In genomic region chr20:37345339-37346231, GRCh38 we compare ENCODE assay signal across 8 cellular contexts. TPM values are rescaled to one million over a fixed set of nuclear protein-coding genes. Genes with fewer than 3 reads are reported as not detected.
A peak's percentile ranks its signal among the peaks of the same experiment; 100 is the strongest.
DNase-seq lines count a peak whose midpoint lies in the region; ATAC-seq and TF ChIP-seq lines count a peak whose summit lies in the region.

TSS of gene SRC (plus strand) at chr20:37346140. CDS start at chr20:37384154, 38,014 bp downstream.

- H3K9me3 Mint-ChIP-seq in activated CD8-positive, alpha-beta T cell treated with anti-CD3 and anti-CD28 coated beads for 36 hours: no peaks in the 10 kb centered on the region
- no peaks in the 10 kb centered on the region for H3K9me3 Mint-ChIP-seq in endodermal cell

- H3K4me3 ChIP-seq in BE2C (ENCODE audit: low read depth, low read length) (peak within 1 kb of the TSS; percentile 71), endodermal cell (ENCODE audit: low read length) (peak within 1 kb of the TSS; percentile 81), mesenchymal stem cell (ENCODE audit: insufficient read depth in 1 of 2, low read depth in 1 of 2, low read length in 2 of 2) (peak within 1 kb of the TSS; percentile 65 to 86)

- no peak within 1 kb of the TSS for H3K27ac ChIP-seq in endodermal cell (ENCODE audit: low read depth, low read length)
- peak within 1 kb of the TSS; percentile 68 for H3K27ac ChIP-seq in mesenchymal stem cell (ENCODE audit: low read length, poor library complexity, severe bottlenecking)

- peak within 1 kb of the TSS; percentile 56 for H4K8ac ChIP-seq in mesenchymal stem cell (ENCODE audit: low read length)

- no peak within 1 kb of the TSS for H2BK5ac ChIP-seq in mesenchymal stem cell (ENCODE audit: low read depth, low read length, poor library complexity, severe bottlenecking)

- H2AFZ ChIP-seq in mesenchymal stem cell (ENCODE audit: low read depth, low read length): no peak within 1 kb of the TSS

- H3K79me1 ChIP-seq in mesenchymal stem cell (replicated peaks; ENCODE audit: low read length, poor library complexity, severe bottlenecking): peaks cover 18% of the 10 kb centered on the region

- H3K27ac Mint-ChIP-seq in activated CD8-positive, alpha-beta T cell treated with anti-CD3 and anti-CD28 coated beads for 36 hours: no peak within 1 kb of the TSS
- H3K27ac Mint-ChIP-seq in endodermal cell: peak within 1 kb of the TSS; percentile 95

- peak within 1 kb of the TSS in 1 of 2 experiments; percentile 34 for H2BK12ac ChIP-seq in mesenchymal stem cell (ENCODE audit: low read length in 2 of 2)

- peak within 1 kb of the TSS; percentile 77 for H2BK120ac ChIP-seq in mesenchymal stem cell (ENCODE audit: low read depth, low read length)

- ATAC-seq in GM21447 (IDR thresholded peaks at IDR 0.05; ENCODE audit: unreplicated experiment): peak; percentile 49
- ATAC-seq in activated CD8-positive, alpha-beta T cell treated with anti-CD3 and anti-CD28 coated beads for 36 hours: peak; percentile 37
- no peak for ATAC-seq in GM21529 (IDR thresholded peaks at IDR 0.05; ENCODE audit: unreplicated experiment)

- H3K9ac ChIP-seq in endodermal cell (ENCODE audit: extremely low read depth, low read length, poor library complexity, severe bottlenecking) (peak within 1 kb of the TSS; percentile 53), mesenchymal stem cell (ENCODE audit: low read length) (peak within 1 kb of the TSS; percentile 89)

- H3K36me3 ChIP-seq in BE2C (no peaks in the 10 kb centered on the region), endodermal cell (ENCODE audit: control insufficient read depth, insufficient read depth, low read length) (peaks cover 37% of the 10 kb centered on the region), mesenchymal stem cell (ENCODE audit: control insufficient read depth in 1 of 2, insufficient read depth in 2 of 2, low read depth in 1 of 2, low read length in 2 of 2) (peaks cover 0 to 21% of the 10 kb centered on the region in 2 experiments)

- H3K27me3 Mint-ChIP-seq in activated CD8-positive, alpha-beta T cell treated with anti-CD3 and anti-CD28 coated beads for 36 hours: no peaks in the 10 kb centered on the region
- H3K27me3 Mint-ChIP-seq in endodermal cell (ENCODE audit: insufficient read depth): no peaks in the 10 kb centered on the region

- H3K4me1 ChIP-seq in BE2C (no peaks in the 10 kb centered on the region), endodermal cell (ENCODE audit: control insufficient read depth, insufficient read depth, low read length) (peaks cover 14% of the 10 kb centered on the region), mesenchymal stem cell (ENCODE audit: control insufficient read depth, insufficient read depth, low read depth, low read length) (peaks cover 57% of the 10 kb centered on the region)

- peak within 1 kb of the TSS; percentile 77 for H2AK5ac ChIP-seq in mesenchymal stem cell (ENCODE audit: low read length, severe bottlenecking)

- peak within 1 kb of the TSS; percentile 67 for H2BK15ac ChIP-seq in mesenchymal stem cell (ENCODE audit: low read depth, poor library complexity, severe bottlenecking)

- CTCF ChIA-PET in activated CD8-positive, alpha-beta T cell treated with anti-CD3 and anti-CD28 coated beads for 36 hours (lab: Charles Lee): interaction anchor here (1.1 to 1.6 kb wide), 2 partner anchors 39 to 154 kb away, joined by 3 read pairs; no protein-coding TSS in a partner anchor

- H3K18ac ChIP-seq in mesenchymal stem cell (ENCODE audit: low read depth in 1 of 2, low read length in 2 of 2): peak within 1 kb of the TSS; percentile 13 to 68

- WGBS in endodermal cell (ENCODE audit: insufficient coverage in 1 of 2, insufficient read length in 1 of 2), 2 experiments: 11 to 19% methylated on average over 14 to 62 of the region's 63 CpGs
- WGBS in mesenchymal stem cell: 15% methylated on average over 37 of the region's 63 CpGs

- intact Hi-C loops in activated CD8-positive, alpha-beta T cell treated with anti-CD3 and anti-CD28 coated beads for 36 hours (cut with micrococcal nuclease): no loop called here

- H3K4me1 Mint-ChIP-seq in activated CD8-positive, alpha-beta T cell treated with anti-CD3 and anti-CD28 coated beads for 36 hours (ENCODE audit: low read depth): peaks cover 21% of the 10 kb centered on the region
- peaks cover 55% of the 10 kb centered on the region for H3K4me1 Mint-ChIP-seq in endodermal cell

- H3K14ac ChIP-seq in mesenchymal stem cell (ENCODE audit: low read length in 2 of 2): peak within 1 kb of the TSS in 1 of 2 experiments; percentile 3

- H3K23ac ChIP-seq in mesenchymal stem cell (ENCODE audit: low read length in 2 of 2): peak within 1 kb of the TSS in 1 of 2 experiments; percentile 37

- H3K36me3 Mint-ChIP-seq in activated CD8-positive, alpha-beta T cell treated with anti-CD3 and anti-CD28 coated beads for 36 hours (ENCODE audit: low read depth): no peaks in the 10 kb centered on the region
- H3K36me3 Mint-ChIP-seq in endodermal cell (ENCODE audit: low read depth): peaks cover 31% of the 10 kb centered on the region

- H3K9me3 ChIP-seq in BE2C: no peaks in the 10 kb centered on the region
- no peaks in the 10 kb centered on the region for H3K9me3 ChIP-seq in endodermal cell (ENCODE audit: control insufficient read depth, low read length)
- H3K9me3 ChIP-seq in mesenchymal stem cell (ENCODE audit: control insufficient read depth, low read length): no peaks in the 10 kb centered on the region

- DNase-seq in BE2C (peak; percentile 71), NCI-H460 (ENCODE audit: extremely low read depth, low read depth) (peak; percentile 54), endodermal cell (peak; percentile 91), mesenchymal stem cell (peak; percentile 70)
- DNase-seq in activated CD8-positive, alpha-beta T cell treated with anti-CD3 and anti-CD28 coated beads for 36 hours: peak; percentile 40
- peak in 2 of 3 donors; percentile 25 to 40 for DNase-seq in stimulated activated CD4-positive, alpha-beta T cell treated with anti-CD3 and anti-CD28 coated beads, TNF-alpha, amount 100 ng/mL, for 48 hours (ENCODE audit: low read depth in 3 of 3)

- no peak for TF ChIP-seq CTCF in BE2C (IDR thresholded peaks at IDR 0.05; ENCODE audit: low read depth, low read length)
- no peak for TF ChIP-seq CTCF in activated CD8-positive, alpha-beta T cell treated with anti-CD3 and anti-CD28 coated beads for 36 hours (IDR thresholded peaks at IDR 0.05)
- no peak for TF ChIP-seq CTCF in endodermal cell (conservative IDR thresholded peaks at IDR 0.05)

- H3K4me2 ChIP-seq in mesenchymal stem cell (ENCODE audit: low read length, poor library complexity, severe bottlenecking): peak within 1 kb of the TSS; percentile 92

- POLR2A ChIA-PET in activated CD8-positive, alpha-beta T cell treated with anti-CD3 and anti-CD28 coated beads for 36 hours (lab: Charles Lee): interaction anchor here (0.7 to 1.5 kb wide), 2 partner anchors 10 to 56 kb away, joined by 3 to 7 read pairs; partner anchors contain the start of gene MANBAL

- H4K91ac ChIP-seq in mesenchymal stem cell (ENCODE audit: low read length): peak within 1 kb of the TSS; percentile 72

- H3K27me3 ChIP-seq in BE2C (no peaks in the 10 kb centered on the region), endodermal cell (ENCODE audit: control insufficient read depth, insufficient read depth, low read length, poor library complexity, severe bottlenecking) (no peaks in the 10 kb centered on the region), mesenchymal stem cell (ENCODE audit: control insufficient read depth in 1 of 2, insufficient read depth in 1 of 2, low read length in 2 of 2) (no peaks in the 10 kb centered on the region)

- peak within 1 kb of the TSS; percentile 64 for H3K4me3 Mint-ChIP-seq in activated CD8-positive, alpha-beta T cell treated with anti-CD3 and anti-CD28 coated beads for 36 hours
- peak within 1 kb of the TSS; percentile 64 for H3K4me3 Mint-ChIP-seq in endodermal cell

- H3K4ac ChIP-seq in mesenchymal stem cell (ENCODE audit: low read depth in 1 of 2, low read length in 2 of 2): peak within 1 kb of the TSS in 1 of 2 experiments; percentile 62

RNA-seq across cellular contexts. Expression of gene SRC, which starts in this region (rescaled TPM):
- polyA plus RNA-seq in BE2C (2012; ENCODE audit: insufficient read depth, insufficient read length, low read depth): 12.5 TPM
- total RNA-seq in NCI-H460 (2014; rRNA removed; shearing (Covaris generic)): 116 TPM in 2 replicates
- 285 and 339 TPM in 2 replicates for polyA plus RNA-seq in NCI-H460 (2014; cell fraction: nucleus; rRNA removed)
- total RNA-seq in activated CD8-positive, alpha-beta T cell treated with anti-CD3 and anti-CD28 coated beads for 36 hours: 1 to 10 TPM in 1 of 2 experiments, under 1 TPM in 1; 0.88 to 2.4 TPM
- total RNA-seq in endodermal cell: 100 to 1,000 TPM in 1 of 2 donors, 10 to 100 TPM in 1; 75.6 to 109 TPM
- 48.4 TPM for polyA plus RNA-seq in endodermal cell (2013, experiment 1 of 2)
- polyA plus RNA-seq in endodermal cell (2013, experiment 2 of 2): 41.1 TPM
- polyA plus RNA-seq in mesenchymal stem cell (2013, experiment 1 of 2): 9.6 TPM
- 8.0 TPM for polyA plus RNA-seq in mesenchymal stem cell (2013, experiment 2 of 2)

Comparison
In these comparisons a context has a peak if more than half of its experiments do, and no peak if none do; other contexts are left out.
1. RNA of gene SRC (total RNA-seq): 116 TPM in NCI-H460 and 75.6 to 109 TPM in endodermal cell; 0.88 to 2.4 TPM in activated CD8-positive, alpha-beta T cell treated with anti-CD3 and anti-CD28 coated beads for 36 hours; every median in the first group is over 10 times any median in the second.
2. DNase-seq: peak in every context shown above with its lines; median percentile 91 in endodermal cell; 71 in BE2C; 70 in mesenchymal stem cell; 54 in NCI-H460; 40 in activated CD8-positive, alpha-beta T cell treated with anti-CD3 and anti-CD28 coated beads for 36 hours; 32 in stimulated activated CD4-positive, alpha-beta T cell treated with anti-CD3 and anti-CD28 coated beads, TNF-alpha, amount 100 ng/mL, for 48 hours.
3. Peak in every context shown above with its lines, with median percentiles within 50 percentile points of each other: H3K4me3 ChIP-seq.